In genomic region chr7:150988230-150989226, GRCh38 we compare ENCODE assay signal across 8 cellular contexts. TPM values are rescaled to one million over a fixed set of nuclear protein-coding genes. Genes with fewer than 3 reads are reported as not detected.
DNase-seq lines count a peak whose midpoint lies in the region; ATAC-seq and TF ChIP-seq lines count a peak whose summit lies in the region.

No MANE protein-coding gene starts in this region.

- no peaks in the 10 kb centered on the region for H3K27me3 ChIP-seq in duodenal mucosa (ENCODE audit: control insufficient read depth in 1 of 2, insufficient read depth in 2 of 2, low read length in 2 of 2)
- no peaks in the 10 kb centered on the region for H3K27me3 ChIP-seq in lung (ENCODE audit: control insufficient read depth, insufficient read depth)

- H3K4me1 ChIP-seq in duodenal mucosa (ENCODE audit: control insufficient read depth in 1 of 2, insufficient read depth in 2 of 2, low read length in 2 of 2) (peaks cover 7 to 8% of the 10 kb centered on the region in 2 donors), lung (ENCODE audit: control insufficient read depth in 2 of 2, insufficient read depth in 2 of 2, low read length in 2 of 2) (peaks cover 0 to 8% of the 10 kb centered on the region in 2 donors)

- H3K36me3 ChIP-seq in duodenal mucosa (ENCODE audit: control insufficient read depth in 1 of 2, insufficient read depth in 2 of 2, low read length in 2 of 2) (no peaks in the 10 kb centered on the region), lung (ENCODE audit: control insufficient read depth in 2 of 2, insufficient read depth in 2 of 2, low read length in 2 of 2) (no peaks in the 10 kb centered on the region)

- H3K36me3 Mint-ChIP-seq in stimulated activated effector memory CD8-positive, alpha-beta T cell treated with anti-CD3 and anti-CD28 coated beads, Interleukin-12 subunit alpha, Interleukin-12 subunit beta, amount 100 ng/mL, for 72 hours, result peaks cover 6% of the 10 kb centered on the region

- 12 to 14% methylated on average over 31 of the region's 31 CpGs for WGBS in lung, 2 donors

- ATAC-seq in lung (ENCODE audit: insufficient read depth, low FRiP score) (no peak), HG02571 (IDR thresholded peaks at IDR 0.05; ENCODE audit: unreplicated experiment) (no peak)
- ATAC-seq in stimulated activated effector memory CD8-positive, alpha-beta T cell treated with anti-CD3 and anti-CD28 coated beads, Interleukin-12 subunit alpha, Interleukin-12 subunit beta, amount 100 ng/mL, for 72 hours, result peak; percentile 75

- peak overlapping the region in 1 of 2 donors; percentile 10 for H3K4me3 ChIP-seq in duodenal mucosa (ENCODE audit: low read depth in 1 of 2, low read length in 2 of 2)
- H3K4me3 ChIP-seq in lung, result no peak overlapping the region

- no peak overlapping the region for H3K9ac ChIP-seq in duodenal mucosa (ENCODE audit: low read depth in 1 of 2, low read length in 2 of 2)

- H3K27ac ChIP-seq in duodenal mucosa (ENCODE audit: low read depth, low read length) (peak overlapping the region; percentile 50), lung (ENCODE audit: low read depth in 1 of 2, low read length in 1 of 2) (peak overlapping the region; percentile 66 to 75)

- H3K9me3 ChIP-seq in duodenal mucosa (ENCODE audit: control insufficient read depth in 1 of 2, low read length in 2 of 2) (peaks cover 0 to 5% of the 10 kb centered on the region in 2 donors), lung (ENCODE audit: control insufficient read depth in 2 of 2, insufficient read depth in 1 of 2, low read length in 1 of 2) (peaks cover 0 to 12% of the 10 kb centered on the region in 2 donors)

- DNase-seq in NCI-H446 (lab: John Stamatoyannopoulos, UW) (peak; percentile 30 to 67), NCI-H446 treated with DMSO at 0.1 percent for 48 hours (lab: John Stamatoyannopoulos, UW) (no peak), NCI-H2196 (lab: John Stamatoyannopoulos, UW; ENCODE audit: unreplicated experiment) (peak; percentile 82), lung (ENCODE audit: low spot score) (no peak)
- DNase-seq in activated CD4-positive, alpha-beta T cell treated with anti-CD3 and anti-CD28 coated beads, Interleukin-2, amount 50 U/mL, for 4 hours, result peak; percentile 62 to 66
- peak; percentile 70 to 88 for DNase-seq in stimulated activated effector memory CD8-positive, alpha-beta T cell treated with anti-CD3 and anti-CD28 coated beads, Interleukin-12 subunit alpha, Interleukin-12 subunit beta, amount 100 ng/mL, for 72 hours (ENCODE audit: low spot score in 2 of 2)

- peaks cover 28% of the 10 kb centered on the region for H3K4me1 Mint-ChIP-seq in stimulated activated effector memory CD8-positive, alpha-beta T cell treated with anti-CD3 and anti-CD28 coated beads, Interleukin-12 subunit alpha, Interleukin-12 subunit beta, amount 100 ng/mL, for 72 hours

- peaks cover 14% of the 10 kb centered on the region for H3K9me3 Mint-ChIP-seq in stimulated activated effector memory CD8-positive, alpha-beta T cell treated with anti-CD3 and anti-CD28 coated beads, Interleukin-12 subunit alpha, Interleukin-12 subunit beta, amount 100 ng/mL, for 72 hours

- peak overlapping the region; percentile 40 for H3K4me3 Mint-ChIP-seq in stimulated activated effector memory CD8-positive, alpha-beta T cell treated with anti-CD3 and anti-CD28 coated beads, Interleukin-12 subunit alpha, Interleukin-12 subunit beta, amount 100 ng/mL, for 72 hours

- peak; percentile 59 for TF ChIP-seq CTCF in lung (IDR thresholded peaks at IDR 0.05; ENCODE audit: control extremely low read depth, extremely low read depth)

- no peak overlapping the region for H3K27ac Mint-ChIP-seq in stimulated activated effector memory CD8-positive, alpha-beta T cell treated with anti-CD3 and anti-CD28 coated beads, Interleukin-12 subunit alpha, Interleukin-12 subunit beta, amount 100 ng/mL, for 72 hours

RNA-seq across cellular contexts. Expression of gene NOS3, which starts 2.3 kb away (rescaled TPM):
- 10 to 100 TPM; 11.9 to 31.0 TPM for total RNA-seq in lung
- 10 to 100 TPM in 1 of 2 donors, 1 to 10 TPM in 1; 9.3 to 11.9 TPM for polyA plus RNA-seq in lung

RNA-seq across cellular contexts. Expression of gene KCNH2, which starts 10.4 kb away (rescaled TPM):
- total RNA-seq in lung, result 1 to 10 TPM; 1.7 to 2.0 TPM
- under 1 TPM; 0.43 to 0.82 TPM for polyA plus RNA-seq in lung

RNA-seq across cellular contexts. Expression of gene ATG9B, which starts 35.8 kb away (rescaled TPM):
- total RNA-seq in lung, result 1 to 10 TPM; 1.1 to 2.8 TPM
- polyA plus RNA-seq in lung, result 1 to 10 TPM in 1 of 2 donors, under 1 TPM in 1; 0.78 to 1.8 TPM

RNA-seq across cellular contexts. Expression of gene ABCB8, which starts 39.7 kb away (rescaled TPM):
- 10 to 100 TPM; 21.8 to 61.5 TPM for total RNA-seq in lung
- 10 to 100 TPM; 28.7 to 28.9 TPM for polyA plus RNA-seq in lung

RNA-seq across cellular contexts. Expression of gene ASIC3, which starts 59.8 kb away (rescaled TPM):
- total RNA-seq in lung, result 1 to 10 TPM in 1 of 2 donors, under 1 TPM in 1; 0.37 to 3.9 TPM
- 1 to 10 TPM; 1.6 to 3.2 TPM for polyA plus RNA-seq in lung

Comparison
In these comparisons a context has a peak if more than half of its experiments do, and no peak if none do; other contexts are left out.
1. DNase-seq: peak in NCI-H446 (2 of 2), NCI-H2196 (single experiment), activated CD4-positive, alpha-beta T cell treated with anti-CD3 and anti-CD28 coated beads, Interleukin-2, amount 50 U/mL, for 4 hours (2 of 2) and stimulated activated effector memory CD8-positive, alpha-beta T cell treated with anti-CD3 and anti-CD28 coated beads, Interleukin-12 subunit alpha, Interleukin-12 subunit beta, amount 100 ng/mL, for 72 hours (2 of 2); none in NCI-H446 treated with DMSO at 0.1 percent for 48 hours (single experiment) and lung (single experiment).